19 cellular contexts compared by ENCODE assay signal in the genomic region with DNA sequence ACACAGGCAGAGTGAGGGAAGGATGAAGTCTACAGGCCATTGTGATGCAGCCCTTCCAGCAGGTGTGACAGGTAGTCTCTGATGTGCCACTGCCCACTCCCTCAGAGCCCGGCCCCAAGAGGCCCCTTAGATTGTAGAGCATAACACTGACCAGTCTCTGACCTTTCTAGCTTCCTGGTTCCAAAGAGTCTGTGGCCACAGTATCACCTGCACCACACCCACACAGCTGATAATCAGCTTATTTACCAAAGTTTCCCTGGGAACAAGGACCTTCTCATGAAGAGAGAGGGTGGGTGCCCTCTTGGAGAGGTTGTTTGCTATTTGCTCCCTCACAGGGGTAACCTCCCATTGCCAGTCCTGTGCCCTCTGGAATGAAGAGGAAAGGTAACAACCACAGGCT.
"Had no signal": no experiment of that assay in that cellular context is flagged by ENCODE, and none has a peak within 500 bp of the region (broad histone marks: within the 10 kb centered on the region; RNA-seq: fewer than 3 reads in every experiment).

No MANE protein-coding gene starts in this region.

- H3K27ac Mint-ChIP-seq: activated naive CD4-positive, alpha-beta T cell treated with anti-CD3 and anti-CD28 coated beads, Interleukin-2, amount 50 U/mL, for 72 hours; memory B cell; nephron progenitor cell; stimulated activated memory B cell treated with anti-CD40 and anti-IgM and Interleukin-4, amounts not matched to agents 10 μg/mL and 1 μg/mL and 100 μg/mL, for 72 hours; T-helper 2 cell treated with Interferon-gamma antibody and Interleukin-4, amounts not matched to agents 5 μg/mL and 100 μg/mL, for 36 hours had no signal

- H3K27me3 ChIP-seq: brain microvascular endothelial cell had no signal

- H3K27me3 Mint-ChIP-seq: memory B cell; stimulated activated memory B cell treated with anti-CD40 and anti-IgM and Interleukin-4, amounts not matched to agents 10 μg/mL and 1 μg/mL and 100 μg/mL, for 72 hours had no signal

- H3K4me3 Mint-ChIP-seq: memory B cell; nephron progenitor cell; stimulated activated memory B cell treated with anti-CD40 and anti-IgM and Interleukin-4, amounts not matched to agents 10 μg/mL and 1 μg/mL and 100 μg/mL, for 72 hours; T-helper 2 cell treated with Interferon-gamma antibody and Interleukin-4, amounts not matched to agents 5 μg/mL and 100 μg/mL, for 36 hours had no signal

- H3K9me3 Mint-ChIP-seq: T-helper 2 cell treated with Interferon-gamma antibody and Interleukin-4, amounts not matched to agents 5 μg/mL and 100 μg/mL, for 36 hours had no signal

- DNase-seq: activated CD4-positive, alpha-beta T cell treated with anti-CD3 and anti-CD28 coated beads for 1 hour; activated gamma-delta T cell treated with Interleukin-2 at 50 U/mL for 16 hours; activated T-cell treated with anti-CD3 and anti-CD28 coated beads, Interleukin-2, amount 50 U/mL, for 1 hour; aorta; brain microvascular endothelial cell; caudate nucleus; effector memory CD4-positive, alpha-beta T cell; foreskin keratinocyte; kidney glomerular epithelial cell; nephron progenitor cell; stimulated activated CD4-positive, alpha-beta T cell treated with anti-CD3 and anti-CD28 coated beads, Interleukin-15, amount 100 ng/mL, for 24 hours; trophoblast cell; WERI-Rb-1 had no signal

- ATAC-seq: activated naive CD4-positive, alpha-beta T cell treated with anti-CD3 and anti-CD28 coated beads, Interleukin-2, amount 50 U/mL, for 72 hours; foreskin keratinocyte; sciatic nerve; stimulated activated memory B cell treated with anti-CD40 and anti-IgM and Interleukin-4, amounts not matched to agents 10 μg/mL and 1 μg/mL and 100 μg/mL, for 72 hours had no signal

- H3K4me1 ChIP-seq: foreskin keratinocyte had no signal

- H3K4me3 ChIP-seq: smooth muscle cell had no signal

- H3K4me1 Mint-ChIP-seq: nephron progenitor cell had no signal

- H3K36me3 ChIP-seq: brain microvascular endothelial cell, WERI-Rb-1 had no signal

- H3K27ac ChIP-seq: brain microvascular endothelial cell, foreskin keratinocyte, WERI-Rb-1 had no signal

- H3K36me3 Mint-ChIP-seq: activated naive CD4-positive, alpha-beta T cell treated with anti-CD3 and anti-CD28 coated beads, Interleukin-2, amount 50 U/mL, for 72 hours; memory B cell; stimulated activated memory B cell treated with anti-CD40 and anti-IgM and Interleukin-4, amounts not matched to agents 10 μg/mL and 1 μg/mL and 100 μg/mL, for 72 hours had no signal
